In genomic region chr2:127552846-127553245, GRCh38 we compare ENCODE assay signal across 27 cellular contexts.
"Had no signal": no experiment of that assay in that cellular context is flagged by ENCODE, and none has a peak within 500 bp of the region (broad histone marks: within the 10 kb centered on the region; RNA-seq: fewer than 3 reads in every experiment).

No MANE protein-coding gene starts in this region.

- DNase-seq: stimulated activated CD4-positive, alpha-beta T cell treated with anti-CD3 and anti-CD28 coated beads, Interleukin-2, amount 100 ng/mL, for 48 hours; stimulated activated CD4-positive, alpha-beta T cell treated with anti-CD3 and anti-CD28 coated beads, Interleukin-4, amount 100 ng/mL, for 1 hour; stimulated activated CD4-positive, alpha-beta T cell treated with anti-CD3 and anti-CD28 coated beads, Interleukin-4, amount 100 ng/mL, for 24 hours; stimulated activated CD4-positive, alpha-beta T cell treated with anti-CD3 and anti-CD28 coated beads, Interleukin-4, amount 100 ng/mL, for 4 hours; stimulated activated CD8-positive, alpha-beta memory T cell treated with anti-CD3 and anti-CD28 coated beads, Interleukin-4, amount 100 ng/mL, for 48 hours; stimulated activated naive B cell treated with anti-CD40 and anti-IgM and Interleukin-4, amounts not matched to agents 10 μg/mL and 1 μg/mL and 100 μg/mL, for 72 hours; stimulated activated naive CD4-positive, alpha-beta T cell; stimulated activated naive CD4-positive, alpha-beta T cell treated with Interleukin-2 at 50 U/mL for 16 hours; stimulated activated naive CD8-positive, alpha-beta T cell treated with anti-CD3 and anti-CD28 coated beads, Interleukin-15, amount 100 ng/mL, for 72 hours; stimulated activated naive CD8-positive, alpha-beta T cell treated with anti-CD3 and anti-CD28 coated beads, Interleukin-15, Interleukin-2, amounts not matched to agents 100 U/mL and 50 U/mL, for 24 hours; stomach; substantia nigra; testis; thyroid gland; tibial artery; transverse colon; trophoblast cell; upper lobe of left lung; upper lobe of right lung; uterus had no signal

- H3K4me3 ChIP-seq: stomach, suprapubic skin, testis, thoracic aorta, thyroid gland, tibial artery, tibial nerve, transverse colon, upper lobe of left lung, upper lobe of right lung, uterus had no signal

- ATAC-seq: stimulated activated effector memory CD8-positive, alpha-beta T cell treated with anti-CD3 and anti-CD28 coated beads, Interleukin-12 subunit alpha, Interleukin-12 subunit beta, amount 100 ng/mL, for 72 hours; stimulated activated memory B cell treated with anti-CD40 and anti-IgM and Interleukin-4, amounts not matched to agents 10 μg/mL and 1 μg/mL and 100 μg/mL, for 72 hours; stimulated activated naive B cell treated with anti-CD40 and anti-IgM and Interleukin-4, amounts not matched to agents 10 μg/mL and 1 μg/mL and 100 μg/mL, for 72 hours; stimulated activated naive CD8-positive, alpha-beta T cell treated with anti-CD3 and anti-CD28 coated beads, Interleukin-15, amount 100 ng/mL, for 72 hours; stimulated activated naive CD8-positive, alpha-beta T cell treated with anti-CD3 and anti-CD28 coated beads, Interleukin-15, Interleukin-2, amounts not matched to agents 100 U/mL and 50 U/mL, for 24 hours; upper lobe of right lung had no signal

- H3K9me3 ChIP-seq: suprapubic skin, testis, thoracic aorta, thyroid gland, upper lobe of left lung, upper lobe of right lung, uterus had no signal

- H3K27ac Mint-ChIP-seq: stimulated activated effector memory CD8-positive, alpha-beta T cell treated with anti-CD3 and anti-CD28 coated beads, Interleukin-12 subunit alpha, Interleukin-12 subunit beta, amount 100 ng/mL, for 72 hours; stimulated activated memory B cell treated with anti-CD40 and anti-IgM and Interleukin-4, amounts not matched to agents 10 μg/mL and 1 μg/mL and 100 μg/mL, for 72 hours; stimulated activated naive B cell treated with anti-CD40 and anti-IgM and Interleukin-4, amounts not matched to agents 10 μg/mL and 1 μg/mL and 100 μg/mL, for 72 hours; stimulated activated naive CD8-positive, alpha-beta T cell treated with anti-CD3 and anti-CD28 coated beads, Interleukin-15, amount 100 ng/mL, for 72 hours; stimulated activated naive CD8-positive, alpha-beta T cell treated with anti-CD3 and anti-CD28 coated beads, Interleukin-15, Interleukin-2, amounts not matched to agents 100 ng/mL and 50 ng/mL, for 24 hours; type B pancreatic cell had no signal

- H3K9me3 Mint-ChIP-seq: type B pancreatic cell had no signal

- H3K36me3 ChIP-seq: stomach, suprapubic skin, thoracic aorta, thyroid gland, tibial artery, tibial nerve, upper lobe of left lung, upper lobe of right lung, uterus had no signal

- H3K4me1 ChIP-seq: stomach, suprapubic skin, testis, thyroid gland, tibial artery, tibial nerve, transverse colon, upper lobe of left lung, upper lobe of right lung, uterus had no signal

- H3K4me1 Mint-ChIP-seq: stimulated activated effector memory CD8-positive, alpha-beta T cell treated with anti-CD3 and anti-CD28 coated beads, Interleukin-12 subunit alpha, Interleukin-12 subunit beta, amount 100 ng/mL, for 72 hours; stimulated activated memory B cell treated with anti-CD40 and anti-IgM and Interleukin-4, amounts not matched to agents 10 μg/mL and 1 μg/mL and 100 μg/mL, for 72 hours; stimulated activated naive B cell treated with anti-CD40 and anti-IgM and Interleukin-4, amounts not matched to agents 10 μg/mL and 1 μg/mL and 100 μg/mL, for 72 hours; stimulated activated naive CD8-positive, alpha-beta T cell treated with anti-CD3 and anti-CD28 coated beads, Interleukin-15, amount 100 ng/mL, for 72 hours had no signal

- H3K27me3 ChIP-seq: stomach, suprapubic skin, testis, thyroid gland, tibial artery, tibial nerve, transverse colon, upper lobe of left lung, upper lobe of right lung, uterus had no signal

- H3K36me3 Mint-ChIP-seq: stimulated activated effector memory CD8-positive, alpha-beta T cell treated with anti-CD3 and anti-CD28 coated beads, Interleukin-12 subunit alpha, Interleukin-12 subunit beta, amount 100 ng/mL, for 72 hours; type B pancreatic cell had no signal

- H3K27ac ChIP-seq: stomach, suprapubic skin, testis, thoracic aorta, thyroid gland, tibial artery, tibial nerve, transverse colon, upper lobe of left lung, upper lobe of right lung, uterus had no signal

- H3K4me3 Mint-ChIP-seq: stimulated activated effector memory CD8-positive, alpha-beta T cell treated with anti-CD3 and anti-CD28 coated beads, Interleukin-12 subunit alpha, Interleukin-12 subunit beta, amount 100 ng/mL, for 72 hours; stimulated activated memory B cell treated with anti-CD40 and anti-IgM and Interleukin-4, amounts not matched to agents 10 μg/mL and 1 μg/mL and 100 μg/mL, for 72 hours; stimulated activated naive B cell treated with anti-CD40 and anti-IgM and Interleukin-4, amounts not matched to agents 10 μg/mL and 1 μg/mL and 100 μg/mL, for 72 hours; stimulated activated naive CD8-positive, alpha-beta T cell treated with anti-CD3 and anti-CD28 coated beads, Interleukin-15, amount 100 ng/mL, for 72 hours; stimulated activated naive CD8-positive, alpha-beta T cell treated with anti-CD3 and anti-CD28 coated beads, Interleukin-15, Interleukin-2, amounts not matched to agents 100 ng/mL and 50 ng/mL, for 24 hours; type B pancreatic cell had no signal
